Comparison of ENCODE assay signal across 8 cellular contexts in genomic region chr1:179706339-179706941, GRCh38.
DNase-seq lines count a peak whose midpoint lies in the region; ATAC-seq lines count a peak whose summit lies in the region.

No MANE protein-coding gene starts in this region.

- DNase-seq in NCI-H2107 treated with DMSO at 0.1 percent for 48 hours (lab: John Stamatoyannopoulos, UW; ENCODE audit: unreplicated experiment) (peak; percentile 58), NCI-H2107 (lab: John Stamatoyannopoulos, UW) (no peak), NCI-H1105 (lab: John Stamatoyannopoulos, UW) (peak; percentile 49), T follicular helper cell (ENCODE audit: low read depth) (peak; percentile 57), astrocyte of the hippocampus (ENCODE audit: low read depth, low spot score) (peak; percentile 77), iris pigment epithelial cell (ENCODE audit: low read depth) (peak; percentile 70)
- peak; percentile 28 for DNase-seq in stimulated activated CD4-positive, alpha-beta T cell treated with anti-CD3 and anti-CD28 coated beads, Interleukin-2, amount 100 ng/mL, for 4 hours (ENCODE audit: low read depth)

- ATAC-seq in GM21515 (IDR thresholded peaks at IDR 0.05; ENCODE audit: unreplicated experiment): no peak
